Comparison of ENCODE assay signal across 8 cellular contexts in the genomic region with DNA sequence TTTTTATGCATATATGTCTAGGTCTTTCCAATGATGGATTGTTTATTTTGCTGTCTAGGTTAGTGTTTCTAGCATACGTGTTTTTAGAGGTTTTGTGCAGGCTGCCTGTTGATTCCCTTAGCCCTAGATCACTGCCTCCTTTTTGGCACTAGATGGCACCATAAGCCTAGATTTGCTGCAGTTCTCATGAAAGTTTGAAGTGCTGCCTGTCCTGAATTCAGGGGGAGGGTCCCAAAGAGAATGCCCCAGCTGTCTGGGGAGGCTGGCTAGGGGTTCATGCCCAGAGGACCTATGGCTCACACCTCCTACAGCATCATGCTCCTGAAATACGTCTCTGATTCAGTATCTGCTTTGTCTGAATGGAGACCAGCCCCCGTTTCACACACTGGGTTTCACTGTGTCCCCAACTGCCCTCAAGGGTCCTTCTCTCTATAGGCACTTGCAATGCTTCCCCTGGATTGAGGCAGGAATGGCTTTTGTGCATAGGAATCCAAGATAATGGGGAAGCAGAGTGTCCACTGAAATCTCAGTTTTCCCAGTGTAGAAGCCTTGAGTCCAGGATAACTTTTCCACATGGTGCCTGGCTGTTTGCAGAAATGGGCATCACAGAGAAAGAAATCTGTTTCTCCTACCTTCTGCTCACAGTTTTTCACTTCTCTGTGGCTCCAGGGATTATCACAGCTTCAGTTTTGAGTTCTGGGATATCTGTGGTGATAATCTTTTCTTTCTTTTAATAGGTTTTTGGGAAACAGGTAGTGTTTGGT. TPM values are rescaled to one million over a fixed set of nuclear protein-coding genes. Genes with fewer than 3 reads are reported as not detected.
A peak's percentile ranks its signal among the peaks of the same experiment; 100 is the strongest.
DNase-seq lines count a peak whose midpoint lies in the region; ATAC-seq and TF ChIP-seq lines count a peak whose summit lies in the region.

No MANE protein-coding gene starts in this region.

- peak; percentile 90 for TF ChIP-seq CTCF in LNCaP clone FGC (IDR thresholded peaks at IDR 0.05; ENCODE audit: control insufficient read depth, extremely low read depth, insufficient read depth)
- TF ChIP-seq CTCF in RWPE2 (IDR thresholded peaks at IDR 0.05; ENCODE audit: poor library complexity, severe bottlenecking) = peak; percentile 83

- H3K4me1 ChIP-seq in RWPE2 (ENCODE audit: insufficient read depth, poor library complexity, severe bottlenecking) = no peaks in the 10 kb centered on the region

- intact Hi-C loops in head of caudate nucleus (cut with DNase I) = loop anchor here (10.0 kb wide), 1 partner anchor 153 kb away; no protein-coding TSS in a partner anchor

- ATAC-seq in RWPE2 (ENCODE audit: low read depth) (peak; percentile 63; the same call in 2 of the 3 replicates), HG02678 (IDR thresholded peaks at IDR 0.05; ENCODE audit: unreplicated experiment) (no peak)

- H3K4me3 ChIP-seq in LNCaP clone FGC (ENCODE audit: low read depth, low read length) (no peak overlapping the region), RWPE2 (ENCODE audit: severe bottlenecking) (no peak overlapping the region)

- no peaks in the 10 kb centered on the region for H3K9me3 ChIP-seq in RWPE2 (ENCODE audit: severe bottlenecking)

- H3K36me3 ChIP-seq in RWPE2 (ENCODE audit: low read depth) = no peaks in the 10 kb centered on the region

- H3K27ac ChIP-seq in RWPE2 (ENCODE audit: poor library complexity, severe bottlenecking) = no peak overlapping the region

- H3K27me3 ChIP-seq in RWPE2 (ENCODE audit: insufficient read depth, poor library complexity, severe bottlenecking) = no peaks in the 10 kb centered on the region

- DNase-seq in ELF-1 (ENCODE audit: low read depth, low spot score) (peak; percentile 83), LNCaP clone FGC (ENCODE audit: low read depth) (peak; percentile 31), RWPE2 (ENCODE audit: low spot score) (no peak), head of caudate nucleus (peak in 28 of 42 donors; percentile 24 to 74 (median 46)), pulmonary artery endothelial cell (ENCODE audit: low read depth, low spot score) (peak; percentile 19), cerebellar nuclear complex (lab: John Stamatoyannopoulos, UW) (no peak)
- peak; percentile 75 for DNase-seq in activated effector memory CD4-positive, alpha-beta T cell treated with anti-CD3 and anti-CD28 coated beads, Interleukin-2, amount 50 U/mL, for 16 hours

RNA-seq across cellular contexts. Expression of a gene that starts 14.2 kb away (rescaled TPM):
- total RNA-seq in pulmonary artery endothelial cell = 1,036 and 1,521 TPM in 2 replicates

Comparison
In these comparisons a context has a peak if more than half of its experiments do, and no peak if none do; other contexts are left out.
1. DNase-seq: peak in ELF-1 (single experiment), LNCaP clone FGC (single experiment), activated effector memory CD4-positive, alpha-beta T cell treated with anti-CD3 and anti-CD28 coated beads, Interleukin-2, amount 50 U/mL, for 16 hours (single experiment), head of caudate nucleus (28 of 42) and pulmonary artery endothelial cell (single experiment); none in RWPE2 (single experiment) and cerebellar nuclear complex (0 of 2).